Comparison of ENCODE assay signal across 19 cellular contexts in the genomic region with DNA sequence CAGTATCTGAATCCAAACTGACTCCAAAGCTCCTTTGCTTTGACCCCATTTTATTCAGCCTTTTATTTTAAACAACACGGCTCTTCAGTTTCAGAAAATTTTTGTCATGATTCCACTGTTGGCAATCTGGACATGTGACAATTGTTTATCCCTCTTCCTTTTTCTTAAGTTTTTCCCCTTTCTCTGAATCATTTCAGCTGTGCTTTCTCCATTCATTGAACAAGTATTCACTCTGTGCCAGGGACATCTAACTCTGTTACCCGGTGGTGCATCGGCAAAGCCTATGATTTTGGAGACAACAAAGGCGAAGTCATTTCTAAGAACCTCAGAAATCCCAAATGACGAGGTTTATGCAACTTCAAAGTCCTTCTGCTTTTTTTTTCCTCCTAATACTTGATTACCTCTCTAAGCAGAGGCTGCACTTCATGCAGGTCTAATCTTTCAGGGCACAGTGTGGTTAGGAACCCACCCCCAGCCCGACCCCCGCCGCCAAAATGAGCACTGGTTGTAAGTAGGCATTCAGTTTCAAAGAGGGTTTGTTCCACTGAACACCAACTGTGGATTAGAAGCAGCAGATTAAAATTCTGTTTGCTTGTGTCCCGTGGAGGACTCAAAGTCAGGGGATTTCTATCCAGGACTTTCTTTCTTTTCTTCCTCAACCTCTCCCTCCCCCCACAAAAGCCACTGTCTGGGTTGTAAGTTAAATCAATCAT. TPM values are rescaled to one million over a fixed set of nuclear protein-coding genes. Genes with fewer than 3 reads are reported as not detected.
"Had no signal": no experiment of that assay in that cellular context is flagged by ENCODE, and none has a peak within 500 bp of the region (broad histone marks: within the 10 kb centered on the region; RNA-seq: fewer than 3 reads in every experiment).

No MANE protein-coding gene starts in this region.

- H3K27me3 ChIP-seq: sigmoid colon had no signal

- H3K9me3 Mint-ChIP-seq: activated naive CD8-positive, alpha-beta T cell treated with anti-CD3 and anti-CD28 coated beads, Interleukin-2, amount 50 U/mL, for 24 hours; dendritic cell treated with granulocyte-macrophage colony-stimulating factor and Interleukin-4, amounts not matched to agents 40 ng/mL and 50 ng/mL, for 4 days; natural killer cell; type B pancreatic cell had no signal

- H3K36me3 Mint-ChIP-seq: natural killer cell; stimulated activated memory B cell treated with anti-CD40 and anti-IgM and Interleukin-4, amounts not matched to agents 10 μg/mL and 1 μg/mL and 100 μg/mL, for 72 hours; T-cell had no signal

- H3K4me1 Mint-ChIP-seq: activated naive CD8-positive, alpha-beta T cell treated with anti-CD3 and anti-CD28 coated beads, Interleukin-2, amount 50 U/mL, for 24 hours; natural killer cell; stimulated activated memory B cell treated with anti-CD40 and anti-IgM and Interleukin-4, amounts not matched to agents 10 μg/mL and 1 μg/mL and 100 μg/mL, for 72 hours; T-cell had no signal

- H3K36me3 ChIP-seq: left ventricle myocardium inferior, sigmoid colon had no signal

- ATAC-seq: activated CD4-positive, CD25-positive, alpha-beta regulatory T cell treated with anti-CD3 and anti-CD28 coated beads, Interleukin-2, amount 50 U/mL, for 24 hours; activated naive CD8-positive, alpha-beta T cell treated with anti-CD3 and anti-CD28 coated beads, Interleukin-2, amount 50 U/mL, for 24 hours; natural killer cell; psoas muscle; stimulated activated memory B cell treated with anti-CD40 and anti-IgM and Interleukin-4, amounts not matched to agents 10 μg/mL and 1 μg/mL and 100 μg/mL, for 72 hours; T-cell had no signal

- H3K27ac ChIP-seq: left ventricle myocardium inferior, psoas muscle, sigmoid colon had no signal

- H3K27me3 Mint-ChIP-seq: activated naive CD8-positive, alpha-beta T cell treated with anti-CD3 and anti-CD28 coated beads, Interleukin-2, amount 50 U/mL, for 24 hours; dendritic cell treated with granulocyte-macrophage colony-stimulating factor and Interleukin-4, amounts not matched to agents 40 ng/mL and 50 ng/mL, for 4 days; stimulated activated memory B cell treated with anti-CD40 and anti-IgM and Interleukin-4, amounts not matched to agents 10 μg/mL and 1 μg/mL and 100 μg/mL, for 72 hours had no signal

- H3K4me3 Mint-ChIP-seq: activated naive CD8-positive, alpha-beta T cell treated with anti-CD3 and anti-CD28 coated beads, Interleukin-2, amount 50 U/mL, for 24 hours; dendritic cell treated with granulocyte-macrophage colony-stimulating factor and Interleukin-4, amounts not matched to agents 40 ng/mL and 50 ng/mL, for 4 days; natural killer cell; stimulated activated memory B cell treated with anti-CD40 and anti-IgM and Interleukin-4, amounts not matched to agents 10 μg/mL and 1 μg/mL and 100 μg/mL, for 72 hours; T-cell; type B pancreatic cell had no signal

- DNase-seq: activated CD4-positive, alpha-beta T cell treated with anti-CD3 and anti-CD28 coated beads, Interleukin-2, amount 50 U/mL, for 1 hour; activated naive CD4-positive, alpha-beta T cell; activated naive CD8-positive, alpha-beta T cell treated with anti-CD3 and anti-CD28 coated beads, Interleukin-2, amount 50 U/mL, for 24 hours; activated T-cell treated with anti-CD3 and anti-CD28 coated beads for 4 hours; left ventricle myocardium inferior; mesenchymal stem cell; natural killer cell; occipital lobe; psoas muscle; sigmoid colon; SK-N-SH; stimulated activated CD4-positive, alpha-beta T cell treated with anti-CD3 and anti-CD28 coated beads, Interleukin-12 subunit alpha, Interleukin-12 subunit beta, amount 100 ng/mL, for 4 hours; stimulated activated CD4-positive, alpha-beta T cell treated with anti-CD3 and anti-CD28 coated beads, Interleukin-2, amount 100 ng/mL, for 24 hours; T-cell; T-helper 9 cell had no signal

- H3K4me1 ChIP-seq: left ventricle myocardium inferior, psoas muscle had no signal

- H3K4me3 ChIP-seq: left ventricle myocardium inferior, psoas muscle, sigmoid colon had no signal

- H3K27ac Mint-ChIP-seq: activated naive CD8-positive, alpha-beta T cell treated with anti-CD3 and anti-CD28 coated beads, Interleukin-2, amount 50 U/mL, for 24 hours; dendritic cell treated with granulocyte-macrophage colony-stimulating factor and Interleukin-4, amounts not matched to agents 40 ng/mL and 50 ng/mL, for 4 days; natural killer cell; stimulated activated memory B cell treated with anti-CD40 and anti-IgM and Interleukin-4, amounts not matched to agents 10 μg/mL and 1 μg/mL and 100 μg/mL, for 72 hours; T-cell; type B pancreatic cell had no signal

- H3K9me3 ChIP-seq: left ventricle myocardium inferior, psoas muscle, sigmoid colon, SK-N-SH had no signal

RNA-seq across cellular contexts. Expression of gene ST6GAL2, which starts 18.6 kb away (rescaled TPM):
- total RNA-seq: natural killer cell had no signal
